Comparison of ENCODE assay signal across 1 cellular context in the genomic region with DNA sequence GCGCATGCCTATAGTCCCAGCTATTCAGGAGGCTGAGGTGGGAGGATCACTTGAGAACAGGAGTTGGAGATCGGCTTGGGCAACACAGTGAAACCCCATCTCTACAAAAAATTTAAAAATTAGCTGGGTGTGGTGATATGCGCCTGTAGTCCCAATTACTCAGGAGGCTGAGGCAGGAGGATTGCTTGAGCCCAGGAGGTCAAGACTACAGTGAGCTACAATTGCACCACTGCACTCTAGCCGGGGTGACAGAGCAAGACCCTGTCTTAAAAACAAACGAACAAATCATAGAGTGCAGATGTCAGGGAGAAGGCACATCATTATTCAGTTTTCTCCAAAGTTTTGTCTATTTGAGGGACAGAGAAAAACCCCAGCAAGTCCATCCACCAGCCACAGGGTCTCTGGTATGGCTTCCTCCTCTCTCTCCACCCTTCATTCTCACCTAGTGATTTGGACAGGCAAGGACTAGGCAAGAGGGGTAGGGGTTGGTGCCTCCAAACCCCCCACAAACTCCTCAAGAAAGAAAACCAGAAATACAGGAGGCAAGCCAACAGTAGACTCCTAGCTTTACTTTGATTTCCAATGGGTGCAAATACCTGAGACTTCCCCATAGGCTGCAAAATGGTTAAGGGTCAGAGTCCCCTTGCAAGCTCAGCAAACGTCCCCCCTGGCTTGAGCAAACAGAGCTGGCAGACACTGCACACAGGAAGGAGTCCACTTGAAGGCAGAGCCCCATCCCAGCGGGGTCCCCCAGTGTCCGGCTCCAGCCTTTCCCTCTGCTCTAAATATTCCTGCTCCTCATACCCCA.
TF ChIP-seq lines count a peak whose summit lies in the region.

No MANE protein-coding gene starts in this region.

TF ChIP-seq in HepG2, 621 proteins besides CTCF, POLR2A, EP300 and RAD21 (continued from another document and continues in another):
- TF ChIP-seq ZNF614 (CRISPR knock-in tag; IDR thresholded peaks at IDR 0.05; ENCODE audit: borderline replicate concordance) (no peak), ETV6 (CRISPR knock-in tag; conservative IDR thresholded peaks at IDR 0.05) (no peak), TAF15 (IDR thresholded peaks at IDR 0.05; ENCODE audit: low read depth, low read length, poor library complexity, severe bottlenecking) (no peak), ZNF501 (CRISPR knock-in tag; IDR thresholded peaks at IDR 0.05) (no peak), TERF1 (CRISPR knock-in tag; IDR thresholded peaks at IDR 0.05) (no peak), SNAI1 (CRISPR knock-in tag; IDR thresholded peaks at IDR 0.05; ENCODE audit: borderline replicate concordance) (no peak; the same call in 1 of the 2 replicates), DDIT3 (CRISPR knock-in tag; IDR thresholded peaks at IDR 0.05) (no peak), REPIN1 (CRISPR knock-in tag; IDR thresholded peaks at IDR 0.05; ENCODE audit: borderline replicate concordance, low read depth) (no peak), CCAR2 (optimal IDR thresholded peaks at IDR 0.05; ENCODE audit: low read depth, low read length) (no peak), ZSCAN30 (CRISPR knock-in tag; IDR thresholded peaks at IDR 0.05) (no peak), ZNF720 (CRISPR knock-in tag; IDR thresholded peaks at IDR 0.05) (no peak), CREM (IDR thresholded peaks at IDR 0.05) (no peak), CREM (CRISPR knock-in tag; IDR thresholded peaks at IDR 0.05) (no peak), FOXA1 (IDR thresholded peaks at IDR 0.05) (no peak), FOXA1 (CRISPR knock-in tag; IDR thresholded peaks at IDR 0.05) (peak; percentile 82), MED1 (CRISPR knock-in tag; IDR thresholded peaks at IDR 0.05) (peak; percentile 63), ZMYM2 (CRISPR knock-in tag; IDR thresholded peaks at IDR 0.05) (no peak), THAP8 (CRISPR knock-in tag; IDR thresholded peaks at IDR 0.05; ENCODE audit: borderline replicate concordance) (no peak), PRDM15 (CRISPR knock-in tag; IDR thresholded peaks at IDR 0.05) (0 out of 2 replicates have a peak, but pooled peaks have one; percentile 58), PCBP1 (IDR thresholded peaks at IDR 0.05; ENCODE audit: borderline replicate concordance, low read depth, low read length) (no peak), TBL1XR1 (IDR thresholded peaks at IDR 0.05; ENCODE audit: borderline replicate concordance, low read length, partially characterized antibody) (no peak), ZBTB20 (CRISPR knock-in tag; IDR thresholded peaks at IDR 0.05; ENCODE audit: borderline replicate concordance, low read depth) (no peak), PBX2 (CRISPR knock-in tag; IDR thresholded peaks at IDR 0.05) (no peak), POGZ (CRISPR knock-in tag; IDR thresholded peaks at IDR 0.05) (no peak), AKAP8 (CRISPR knock-in tag; IDR thresholded peaks at IDR 0.05) (no peak), ZNF816 (CRISPR knock-in tag; IDR thresholded peaks at IDR 0.05; ENCODE audit: borderline replicate concordance) (0 out of 2 replicates have a peak, but pooled peaks have one; percentile 10), ZNF468 (CRISPR knock-in tag; IDR thresholded peaks at IDR 0.05) (no peak), ERF (CRISPR knock-in tag; IDR thresholded peaks at IDR 0.05) (no peak; the same call in 1 of the 2 replicates), ZNF17 (CRISPR knock-in tag; IDR thresholded peaks at IDR 0.05) (no peak), MXI1 (IDR thresholded peaks at IDR 0.05; ENCODE audit: borderline replicate concordance, low read depth, low read length) (no peak), REL (CRISPR knock-in tag; conservative IDR thresholded peaks at IDR 0.05) (no peak), ZNF773 (CRISPR knock-in tag; IDR thresholded peaks at IDR 0.05; ENCODE audit: borderline replicate concordance) (no peak), E2F1 (CRISPR knock-in tag; IDR thresholded peaks at IDR 0.05) (no peak), EED (CRISPR knock-in tag; IDR thresholded peaks at IDR 0.05) (no peak), ZBTB43 (CRISPR knock-in tag; conservative IDR thresholded peaks at IDR 0.05) (no peak), ZNF34 (CRISPR knock-in tag; IDR thresholded peaks at IDR 0.05; ENCODE audit: borderline replicate concordance) (no peak), ZNF513 (CRISPR knock-in tag; conservative IDR thresholded peaks at IDR 0.05) (no peak), ELF3 (CRISPR knock-in tag; IDR thresholded peaks at IDR 0.05) (peak; percentile 42; the same call in 1 of the 2 replicates), NBN (conservative IDR thresholded peaks at IDR 0.05) (no peak), ZNF430 (CRISPR knock-in tag; IDR thresholded peaks at IDR 0.05) (no peak), GATAD2A (CRISPR knock-in tag; IDR thresholded peaks at IDR 0.05) (peak; percentile 52; the same call in 1 of the 2 replicates), PHF20 (CRISPR knock-in tag; IDR thresholded peaks at IDR 0.05) (no peak), ZNF180 (CRISPR knock-in tag; IDR thresholded peaks at IDR 0.05; ENCODE audit: borderline replicate concordance, low read depth) (no peak)
- TF ChIP-seq, protein P1, sequence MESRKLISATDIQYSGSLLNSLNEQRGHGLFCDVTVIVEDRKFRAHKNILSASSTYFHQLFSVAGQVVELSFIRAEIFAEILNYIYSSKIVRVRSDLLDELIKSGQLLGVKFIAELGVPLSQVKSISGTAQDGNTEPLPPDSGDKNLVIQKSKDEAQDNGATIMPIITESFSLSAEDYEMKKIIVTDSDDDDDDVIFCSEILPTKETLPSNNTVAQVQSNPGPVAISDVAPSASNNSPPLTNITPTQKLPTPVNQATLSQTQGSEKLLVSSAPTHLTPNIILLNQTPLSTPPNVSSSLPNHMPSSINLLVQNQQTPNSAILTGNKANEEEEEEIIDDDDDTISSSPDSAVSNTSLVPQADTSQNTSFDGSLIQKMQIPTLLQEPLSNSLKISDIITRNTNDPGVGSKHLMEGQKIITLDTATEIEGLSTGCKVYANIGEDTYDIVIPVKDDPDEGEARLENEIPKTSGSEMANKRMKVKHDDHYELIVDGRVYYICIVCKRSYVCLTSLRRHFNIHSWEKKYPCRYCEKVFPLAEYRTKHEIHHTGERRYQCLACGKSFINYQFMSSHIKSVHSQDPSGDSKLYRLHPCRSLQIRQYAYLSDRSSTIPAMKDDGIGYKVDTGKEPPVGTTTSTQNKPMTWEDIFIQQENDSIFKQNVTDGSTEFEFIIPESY (CRISPR knock-in tag; IDR thresholded peaks at IDR 0.05): peak; percentile 43; the same call in 1 of the 2 replicates
- TF ChIP-seq, protein P2, sequence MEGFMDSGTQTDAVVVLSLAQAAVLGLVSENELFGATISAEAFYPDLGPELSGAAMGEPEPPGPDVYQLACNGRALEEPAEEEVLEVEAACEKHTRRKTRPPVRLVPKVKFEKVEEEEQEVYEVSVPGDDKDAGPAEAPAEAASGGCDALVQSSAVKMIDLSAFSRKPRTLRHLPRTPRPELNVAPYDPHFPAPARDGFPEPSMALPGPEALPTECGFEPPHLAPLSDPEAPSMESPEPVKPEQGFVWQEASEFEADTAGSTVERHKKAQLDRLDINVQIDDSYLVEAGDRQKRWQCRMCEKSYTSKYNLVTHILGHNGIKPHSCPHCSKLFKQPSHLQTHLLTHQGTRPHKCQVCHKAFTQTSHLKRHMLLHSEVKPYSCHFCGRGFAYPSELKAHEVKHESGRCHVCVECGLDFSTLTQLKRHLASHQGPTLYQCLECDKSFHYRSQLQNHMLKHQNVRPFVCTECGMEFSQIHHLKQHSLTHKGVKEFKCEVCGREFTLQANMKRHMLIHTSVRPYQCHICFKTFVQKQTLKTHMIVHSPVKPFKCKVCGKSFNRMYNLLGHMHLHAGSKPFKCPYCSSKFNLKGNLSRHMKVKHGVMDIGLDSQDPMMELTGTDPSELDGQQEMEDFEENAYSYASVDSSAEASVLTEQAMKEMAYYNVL (CRISPR knock-in tag; IDR thresholded peaks at IDR 0.05; ENCODE audit: borderline replicate concordance): no peak
- TF ChIP-seq, protein P3, sequence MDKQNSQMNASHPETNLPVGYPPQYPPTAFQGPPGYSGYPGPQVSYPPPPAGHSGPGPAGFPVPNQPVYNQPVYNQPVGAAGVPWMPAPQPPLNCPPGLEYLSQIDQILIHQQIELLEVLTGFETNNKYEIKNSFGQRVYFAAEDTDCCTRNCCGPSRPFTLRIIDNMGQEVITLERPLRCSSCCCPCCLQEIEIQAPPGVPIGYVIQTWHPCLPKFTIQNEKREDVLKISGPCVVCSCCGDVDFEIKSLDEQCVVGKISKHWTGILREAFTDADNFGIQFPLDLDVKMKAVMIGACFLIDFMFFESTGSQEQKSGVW (CRISPR knock-in tag; IDR thresholded peaks at IDR 0.05; ENCODE audit: borderline replicate concordance): no peak
- TF ChIP-seq, protein P4, sequence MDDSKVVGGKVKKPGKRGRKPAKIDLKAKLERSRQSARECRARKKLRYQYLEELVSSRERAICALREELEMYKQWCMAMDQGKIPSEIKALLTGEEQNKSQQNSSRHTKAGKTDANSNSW (CRISPR knock-in tag; IDR thresholded peaks at IDR 0.05; ENCODE audit: borderline replicate concordance): no peak
